ENCODE assay signal across 8 cellular contexts in genomic region chr6:43998592-43999243, GRCh38.
DNase-seq lines count a peak whose midpoint lies in the region; ATAC-seq, FAIRE-seq and TF ChIP-seq lines count a peak whose summit lies in the region.
"Not testable (repeated sequence)": the region's sequence is repeated elsewhere in the genome, so short reads cannot be mapped to it uniquely, and the experiment has no call there.

No MANE protein-coding gene starts in this region.

- not testable (repeated sequence) for H3K27me3 ChIP-seq in K562 (ENCODE audit: control insufficient read depth in 2 of 2, insufficient read depth in 2 of 2, low read length in 2 of 2)
- H3K27me3 ChIP-seq in tibial artery, result peaks cover 0 to 37% of the 10 kb centered on the region in 2 donors

- peak; percentile 89 for TF ChIP-seq POLR2A in K562 (conservative IDR thresholded peaks at IDR 0.05)

- not testable (repeated sequence) for H3K4me3 Mint-ChIP-seq in Calu3 (ENCODE audit: low read depth, unreplicated experiment); activated CD4-positive, alpha-beta memory T cell treated with anti-CD3 and anti-CD28 coated beads, Interleukin-2, amount 10 ng/mL, durations not matched to agents 7 days and 5 days; nephron progenitor cell

- not testable (repeated sequence) for BruUV-seq in Calu3 (replicated peaks; lab: Mats Ljungman, UMichigan)
- TSS peak; percentile 99 for BruUV-seq in K562 (replicated peaks; lab: Mats Ljungman, UMichigan)

- H3K79me2 ChIP-seq in K562 (ENCODE audit: control insufficient read depth, insufficient read depth, low read length), result not testable (repeated sequence)

- in situ Hi-C loops in K562 (cut with MboI), result not testable (repeated sequence)

- POLR2A ChIA-PET in activated CD4-positive, alpha-beta memory T cell treated with anti-CD3 and anti-CD28 coated beads, Interleukin-2, amount 10 ng/mL, durations not matched to agents 7 days and 5 days (lab: Charles Lee), result not testable (repeated sequence)
- POLR2A ChIA-PET in K562 (lab: Yijun Ruan, JAX), result interaction anchor here (0.6 to 1.2 kb wide), 2 partner anchors 224 to 254 kb away, joined by 3 to 5 read pairs; no protein-coding TSS in a partner anchor

- peaks cover 56% of the 10 kb centered on the region for H3K36me3 Mint-ChIP-seq in Calu3 (ENCODE audit: insufficient read depth, unreplicated experiment)
- not testable (repeated sequence) for H3K36me3 Mint-ChIP-seq in activated CD4-positive, alpha-beta memory T cell treated with anti-CD3 and anti-CD28 coated beads, Interleukin-2, amount 10 ng/mL, durations not matched to agents 7 days and 5 days (ENCODE audit: low read depth); nephron progenitor cell (ENCODE audit: low read depth)

- TF ChIP-seq EP300 in K562 (IDR thresholded peaks at IDR 0.05; ENCODE audit: low read length), result not testable (repeated sequence)

- not testable (repeated sequence) for H3K9me3 ChIP-seq in K562 (replicated peaks; ENCODE audit: control insufficient read depth, insufficient read depth, low read depth, low read length); tibial artery

- intact Hi-C loops in Calu3 (cut with micrococcal nuclease; ENCODE audit: unreplicated experiment); K562 (cut with micrococcal nuclease); Right ventricle myocardium superior (cut with DNase I); tibial artery (cut with DNase I; ENCODE audit: low total_unique reads): not testable (repeated sequence)

- 71% methylated on average over 21 of the region's 24 CpGs for WGBS in K562 (ENCODE audit: insufficient coverage, low coverage, missing lambda C conversion rate)

- not testable (repeated sequence) for TF ChIP-seq CTCF in Calu3 (IDR thresholded peaks at IDR 0.05; ENCODE audit: unreplicated experiment); K562 (IDR thresholded peaks at IDR 0.05 in 2 of 3, conservative IDR thresholded peaks at IDR 0.05 in 1 of 3; ENCODE audit: insufficient read depth in 2 of 3, low read depth in 1 of 3, low read length in 3 of 3); nephron progenitor cell (IDR thresholded peaks at IDR 0.05); tibial artery (IDR thresholded peaks at IDR 0.05)

- FAIRE-seq in K562 (lab: Jason Lieb, UNC), result peak; percentile 49

- H3K27ac ChIP-seq in K562 (ENCODE audit: extremely low read depth, low read depth, low read length); tibial artery: not testable (repeated sequence)

- H3K9me1 ChIP-seq in K562 (ENCODE audit: control insufficient read depth, insufficient read depth, low read length), result not testable (repeated sequence)

- H3K9me3 Mint-ChIP-seq in Calu3 (ENCODE audit: low read depth, unreplicated experiment); activated CD4-positive, alpha-beta memory T cell treated with anti-CD3 and anti-CD28 coated beads, Interleukin-2, amount 10 ng/mL, durations not matched to agents 7 days and 5 days; nephron progenitor cell: not testable (repeated sequence)

- DNase-seq in Calu3; activated CD4-positive, alpha-beta memory T cell treated with anti-CD3 and anti-CD28 coated beads, Interleukin-2, amount 10 ng/mL, durations not matched to agents 7 days and 5 days; K562 (ENCODE audit: extremely low read depth in 1 of 4, low spot score in 3 of 4); nephron progenitor cell: not testable (repeated sequence)
- peak; percentile 54 for DNase-seq in MV-4-11 (lab: John Stamatoyannopoulos, UW)
- DNase-seq in SHP77 (lab: John Stamatoyannopoulos, UW), result peak; percentile 50 to 56
- DNase-seq in Right ventricle myocardium superior, result peak; percentile 20
- peak; percentile 0 to 33 for DNase-seq in tibial artery

- H3K27me3 Mint-ChIP-seq in Calu3 (ENCODE audit: unreplicated experiment), result not testable (repeated sequence)
- H3K27me3 Mint-ChIP-seq in activated CD4-positive, alpha-beta memory T cell treated with anti-CD3 and anti-CD28 coated beads, Interleukin-2, amount 10 ng/mL, durations not matched to agents 7 days and 5 days, result peaks cover 29% of the 10 kb centered on the region
- peaks cover 40% of the 10 kb centered on the region for H3K27me3 Mint-ChIP-seq in nephron progenitor cell (ENCODE audit: low read depth, poor library complexity)

- H2AFZ ChIP-seq in K562 (ENCODE audit: low read depth, low read length), result not testable (repeated sequence)

- not testable (repeated sequence) for H3K36me3 ChIP-seq in K562 (ENCODE audit: control insufficient read depth, insufficient read depth, low read length); tibial artery

- H3K9ac ChIP-seq in K562 (ENCODE audit: insufficient read depth in 1 of 2, low read depth in 2 of 2, low read length in 2 of 2), result not testable (repeated sequence)

- TF ChIP-seq RAD21 in K562 (CRISPR knock-in tag; conservative IDR thresholded peaks at IDR 0.05 in 1 of 2, IDR thresholded peaks at IDR 0.05 in 1 of 2), result not testable (repeated sequence)

- ATAC-seq in K562; Right ventricle myocardium superior (ENCODE audit: poor library complexity): not testable (repeated sequence)

- H3K4me3 ChIP-seq in K562, tibial artery: not testable (repeated sequence)

- H3K27ac Mint-ChIP-seq in Calu3 (ENCODE audit: unreplicated experiment) (peak overlapping the region; percentile 96), nephron progenitor cell (peak overlapping the region; percentile 83)
- H3K27ac Mint-ChIP-seq in activated CD4-positive, alpha-beta memory T cell treated with anti-CD3 and anti-CD28 coated beads, Interleukin-2, amount 10 ng/mL, durations not matched to agents 7 days and 5 days, result peak overlapping the region; percentile 9

- H3K4me1 ChIP-seq in K562 (replicated peaks in 1 of 2; ENCODE audit: control insufficient read depth in 2 of 2, insufficient read depth in 2 of 2, low read length in 2 of 2) (peaks cover 28 to 32% of the 10 kb centered on the region in 2 experiments), tibial artery (peaks cover 0 to 17% (median 13%) of the 10 kb centered on the region in 4 donors)

- not testable (repeated sequence) for H4K20me1 ChIP-seq in K562 (replicated peaks; ENCODE audit: control insufficient read depth, insufficient read depth, low read length)

- CTCF ChIA-PET in Calu3 (lab: Charles Lee), result interaction anchor here (0.6 kb wide), 1 partner anchor 313 kb away, joined by 3 read pairs; no protein-coding TSS in a partner anchor
- CTCF ChIA-PET in activated CD4-positive, alpha-beta memory T cell treated with anti-CD3 and anti-CD28 coated beads, Interleukin-2, amount 10 ng/mL, durations not matched to agents 7 days and 5 days (lab: Charles Lee); K562 (lab: Yijun Ruan, JAX; ENCODE audit: low intra/inter-chr PET ratio): not testable (repeated sequence)

- H3K4me1 Mint-ChIP-seq in Calu3 (ENCODE audit: low read depth, unreplicated experiment) (peaks cover 62% of the 10 kb centered on the region), nephron progenitor cell (peaks cover 37% of the 10 kb centered on the region)
- H3K4me1 Mint-ChIP-seq in activated CD4-positive, alpha-beta memory T cell treated with anti-CD3 and anti-CD28 coated beads, Interleukin-2, amount 10 ng/mL, durations not matched to agents 7 days and 5 days, result peaks cover 22% of the 10 kb centered on the region

- H3K4me2 ChIP-seq in K562 (ENCODE audit: insufficient read depth, low read length), result not testable (repeated sequence)

TF ChIP-seq in K562, 482 proteins besides CTCF, POLR2A, EP300 and RAD21 (continues in another document):
- TF ChIP-seq ATF1 (CRISPR knock-in tag; IDR thresholded peaks at IDR 0.05), result not testable (repeated sequence)
- 0 out of 2 replicates have a peak, but pooled peaks have one; percentile 8 for TF ChIP-seq ATF1 (tag; IDR thresholded peaks at IDR 0.05)
- TF ChIP-seq THRAP3 (IDR thresholded peaks at IDR 0.05; ENCODE audit: borderline replicate concordance), result peak; percentile 87; the same call in 1 of the 2 replicates
- TF ChIP-seq FOS (IDR thresholded peaks at IDR 0.05; ENCODE audit: extremely low read depth, insufficient read length), result peak; percentile 25
- 0 out of 2 replicates have a peak, but pooled peaks have one; percentile 56 for TF ChIP-seq CC2D1A (IDR thresholded peaks at IDR 0.05)
- peak; percentile 63 for TF ChIP-seq POLR2B (IDR thresholded peaks at IDR 0.05; ENCODE audit: low read depth, partially characterized antibody)
- TF ChIP-seq TRIM28 (IDR thresholded peaks at IDR 0.05), result 0 out of 2 replicates have a peak, but pooled peaks have one; percentile 16
- TF ChIP-seq MLLT1 (IDR thresholded peaks at IDR 0.05), result peak in 1 of 2 experiments; percentile 63; a peak in 1 of 4 replicates
- peak; percentile 51 for TF ChIP-seq MEIS2 (IDR thresholded peaks at IDR 0.05; ENCODE audit: partially characterized antibody)
- TF ChIP-seq MTA3 (IDR thresholded peaks at IDR 0.05; ENCODE audit: borderline replicate concordance), result peak; percentile 60; the same call in 1 of the 2 replicates
- TF ChIP-seq POLR2G (IDR thresholded peaks at IDR 0.05; ENCODE audit: low read depth, low read length), result peak; percentile 66
- TF ChIP-seq FOXK2 (conservative IDR thresholded peaks at IDR 0.05 in 1 of 2, IDR thresholded peaks at IDR 0.05 in 1 of 2; ENCODE audit: low read depth in 2 of 2), result 0 out of 4 replicates have a peak, but pooled peaks of 1 of the 2 experiments have one; percentile 18
- peak; percentile 82; the same call in 1 of the 2 replicates for TF ChIP-seq SREBF1 (IDR thresholded peaks at IDR 0.05; ENCODE audit: borderline replicate concordance, low read depth, low read length)

Comparison
In these comparisons a context has a peak if more than half of its experiments do, and no peak if none do; other contexts are left out.
1. H3K27ac Mint-ChIP-seq: peak in every context shown above with its lines; median percentile 96 in Calu3; 83 in nephron progenitor cell; 9 in activated CD4-positive, alpha-beta memory T cell treated with anti-CD3 and anti-CD28 coated beads, Interleukin-2, amount 10 ng/mL, durations not matched to agents 7 days and 5 days.